ENCODE assay signal across 21 cellular contexts in genomic region chr3:154148541-154148940, GRCh38.
"Had no signal": no experiment of that assay in that cellular context is flagged by ENCODE, and none has a peak within 500 bp of the region (broad histone marks: within the 10 kb centered on the region; RNA-seq: fewer than 3 reads in every experiment).

No MANE protein-coding gene starts in this region.

- H3K4me1 ChIP-seq: adrenal gland, left ventricle myocardium inferior, prostate gland had no signal

- H3K4me3 Mint-ChIP-seq: activated naive CD8-positive, alpha-beta T cell; activated T-cell treated with anti-CD3 and anti-CD28 coated beads, Interleukin-2, amount 50 U/mL, for 4 hours; immature natural killer cell; natural killer cell treated with Interleukin-12 subunit alpha and Interleukin-12 subunit beta and Interleukin-15 and Interleukin-18, amount 100 ng/mL, for 72 hours had no signal

- H3K36me3 ChIP-seq: adrenal gland, neutrophil, ovary, prostate gland, upper lobe of left lung had no signal

- H3K9me3 Mint-ChIP-seq: activated T-cell treated with anti-CD3 and anti-CD28 coated beads, Interleukin-2, amount 50 U/mL, for 4 hours; activated T-helper 2 cell treated with anti-CD3 and anti-CD28 coated beads, Interferon-gamma antibody, Interleukin-2, Interleukin-4, amounts not matched to agents 10 μg/mL and 5 μg/mL and 100 μg/mL, durations not matched to agents 14 hours and 24 hours and 36 hours; immature natural killer cell; natural killer cell treated with Interleukin-12 subunit alpha and Interleukin-12 subunit beta and Interleukin-15 and Interleukin-18, amount 100 ng/mL, for 72 hours had no signal

- H3K27ac ChIP-seq: adrenal gland, coronary artery, foreskin keratinocyte, left ventricle myocardium inferior, neutrophil, ovary, prostate gland had no signal

- H3K27me3 ChIP-seq: adrenal gland, foreskin keratinocyte, neutrophil, ovary, upper lobe of left lung had no signal

- H3K36me3 Mint-ChIP-seq: activated naive CD8-positive, alpha-beta T cell; immature natural killer cell; natural killer cell treated with Interleukin-12 subunit alpha and Interleukin-12 subunit beta and Interleukin-15 and Interleukin-18, amount 100 ng/mL, for 72 hours had no signal

- H3K4me1 Mint-ChIP-seq: immature natural killer cell had no signal

- DNase-seq: activated CD4-positive, alpha-beta T cell treated with anti-CD3 and anti-CD28 coated beads, Interleukin-2, amount 50 U/mL, for 1 hour; activated CD4-positive, CD25-positive, alpha-beta regulatory T cell treated with anti-CD3 and anti-CD28 coated beads, Interleukin-2, amount 50 U/mL, for 72 hours; activated naive CD4-positive, alpha-beta T cell; activated T-cell treated with anti-CD3 and anti-CD28 coated beads, Interleukin-2, amount 50 U/mL, for 4 hours; adrenal gland; erythroblast; foreskin keratinocyte; immature natural killer cell; left ventricle myocardium inferior; mammary epithelial cell; ovary; stimulated activated CD4-positive, alpha-beta T cell treated with anti-CD3 and anti-CD28 coated beads, Interleukin-4, amount 100 ng/mL, for 24 hours; stimulated activated naive CD4-positive, alpha-beta T cell treated with Interleukin-2 at 50 U/mL for 16 hours; T-helper 2 cell had no signal

- H3K27ac Mint-ChIP-seq: activated naive CD8-positive, alpha-beta T cell; activated T-helper 2 cell treated with anti-CD3 and anti-CD28 coated beads, Interferon-gamma antibody, Interleukin-2, Interleukin-4, amounts not matched to agents 10 μg/mL and 5 μg/mL and 100 μg/mL, durations not matched to agents 14 hours and 24 hours and 36 hours; immature natural killer cell; natural killer cell treated with Interleukin-12 subunit alpha and Interleukin-12 subunit beta and Interleukin-15 and Interleukin-18, amount 100 ng/mL, for 72 hours had no signal

- H3K4me3 ChIP-seq: adrenal gland, coronary artery, left ventricle myocardium inferior, ovary, prostate gland, upper lobe of left lung had no signal

- H3K9me3 ChIP-seq: adrenal gland, left ventricle myocardium inferior, neutrophil, ovary, prostate gland, upper lobe of left lung had no signal
